Comparison of ENCODE assay signal across 27 cellular contexts in genomic region chr1:163155606-163156005, GRCh38.
"Had no signal": no experiment of that assay in that cellular context is flagged by ENCODE, and none has a peak within 500 bp of the region (broad histone marks: within the 10 kb centered on the region; RNA-seq: fewer than 3 reads in every experiment).

No MANE protein-coding gene starts in this region.

- H3K36me3 ChIP-seq: left ventricle myocardium inferior, neural progenitor cell, neutrophil, right lobe of liver, transverse colon, vagina had no signal

- H3K36me3 Mint-ChIP-seq: natural killer cell had no signal

- H3K4me3 ChIP-seq: left ventricle myocardium inferior, lung, neural progenitor cell, psoas muscle, right lobe of liver, smooth muscle cell, transverse colon, upper lobe of left lung, vagina had no signal

- H3K4me1 ChIP-seq: neural progenitor cell, parathyroid adenoma, psoas muscle, right lobe of liver, transverse colon, upper lobe of left lung, vagina had no signal

- H3K27me3 ChIP-seq: neural progenitor cell, neutrophil, right lobe of liver, transverse colon, upper lobe of left lung, vagina had no signal

- H3K27me3 Mint-ChIP-seq: stimulated activated memory B cell treated with anti-CD40 and anti-IgM and Interleukin-4, amounts not matched to agents 10 μg/mL and 1 μg/mL and 100 μg/mL, for 72 hours; stimulated activated naive CD8-positive, alpha-beta T cell treated with anti-CD3 and anti-CD28 coated beads, Interleukin-15, amount 100 ng/mL, for 72 hours had no signal

- H3K4me3 Mint-ChIP-seq: mesothelial cell of epicardium; naive B cell; natural killer cell; nephron progenitor cell; neural progenitor cell; stimulated activated memory B cell treated with anti-CD40 and anti-IgM and Interleukin-4, amounts not matched to agents 10 μg/mL and 1 μg/mL and 100 μg/mL, for 72 hours; stimulated activated naive CD8-positive, alpha-beta T cell treated with anti-CD3 and anti-CD28 coated beads, Interleukin-15, amount 100 ng/mL, for 72 hours had no signal

- DNase-seq: hippocampal formation; islet precursor cell; left ventricle myocardium inferior; mesendoderm; naive B cell; natural killer cell; nephron progenitor cell; occipital lobe; psoas muscle; right lobe of liver; stimulated activated CD4-positive, alpha-beta T cell treated with anti-CD3 and anti-CD28 coated beads, Interleukin-1b, Interleukin-23, amount 100 ng/mL, for 48 hours; stimulated activated CD4-positive, alpha-beta T cell treated with anti-CD3 and anti-CD28 coated beads, Interleukin-2, amount 100 ng/mL, for 48 hours; stimulated activated CD4-positive, alpha-beta T cell treated with anti-CD3 and anti-CD28 coated beads, Interleukin-4, amount 100 ng/mL, for 4 hours; stimulated activated CD8-positive, alpha-beta memory T cell treated with anti-CD3 and anti-CD28 coated beads, Interleukin-4, amount 100 ng/mL, for 48 hours; stimulated activated naive CD4-positive, alpha-beta T cell treated with Interleukin-2 at 50 U/mL for 16 hours; stimulated activated naive CD8-positive, alpha-beta T cell treated with anti-CD3 and anti-CD28 coated beads, Interleukin-15, amount 100 ng/mL, for 72 hours; substantia nigra; transverse colon; upper lobe of left lung had no signal

- H3K9me3 ChIP-seq: left ventricle myocardium inferior, neutrophil, psoas muscle, right lobe of liver, transverse colon, upper lobe of left lung, vagina had no signal

- H3K27ac ChIP-seq: left ventricle myocardium inferior, neural progenitor cell, neutrophil, parathyroid adenoma, psoas muscle, right lobe of liver, transverse colon, upper lobe of left lung, vagina had no signal

- ATAC-seq: natural killer cell; psoas muscle; right lobe of liver; stimulated activated memory B cell treated with anti-CD40 and anti-IgM and Interleukin-4, amounts not matched to agents 10 μg/mL and 1 μg/mL and 100 μg/mL, for 72 hours; stimulated activated naive CD8-positive, alpha-beta T cell treated with anti-CD3 and anti-CD28 coated beads, Interleukin-15, amount 100 ng/mL, for 72 hours had no signal

- H3K4me1 Mint-ChIP-seq: mesothelial cell of epicardium; naive B cell; natural killer cell; nephron progenitor cell; stimulated activated memory B cell treated with anti-CD40 and anti-IgM and Interleukin-4, amounts not matched to agents 10 μg/mL and 1 μg/mL and 100 μg/mL, for 72 hours; stimulated activated naive CD8-positive, alpha-beta T cell treated with anti-CD3 and anti-CD28 coated beads, Interleukin-15, amount 100 ng/mL, for 72 hours had no signal

- H3K27ac Mint-ChIP-seq: mesothelial cell of epicardium; naive B cell; natural killer cell; nephron progenitor cell; neural progenitor cell; stimulated activated memory B cell treated with anti-CD40 and anti-IgM and Interleukin-4, amounts not matched to agents 10 μg/mL and 1 μg/mL and 100 μg/mL, for 72 hours; stimulated activated naive CD8-positive, alpha-beta T cell treated with anti-CD3 and anti-CD28 coated beads, Interleukin-15, amount 100 ng/mL, for 72 hours had no signal
